18 cellular contexts compared by ENCODE assay signal in genomic region chr17:46171939-46172338, GRCh38. TPM values are rescaled to one million over a fixed set of nuclear protein-coding genes. Genes with fewer than 3 reads are reported as not detected.
DNase-seq lines count a peak whose midpoint lies in the region; ATAC-seq, FAIRE-seq and TF ChIP-seq lines count a peak whose summit lies in the region.
"Had no signal": no experiment of that assay in that cellular context is flagged by ENCODE, and none has a peak within 500 bp of the region (broad histone marks: within the 10 kb centered on the region; RNA-seq: fewer than 3 reads in every experiment).

No MANE protein-coding gene starts in this region.

- no peaks in the 10 kb centered on the region for H3K27me3 Mint-ChIP-seq in activated CD8-positive, alpha-beta T cell treated with anti-CD3 and anti-CD28 coated beads for 36 hours
- peaks cover 1% of the 10 kb centered on the region for H3K27me3 Mint-ChIP-seq in glutamatergic neuron (ENCODE audit: unreplicated experiment)
- H3K27me3 Mint-ChIP-seq: activated B cell treated with CpG ODN at 0.5 μM for 24 hours had no signal

- CTCF ChIA-PET in HepG2 (lab: Yijun Ruan, JAX; ENCODE audit: low intra/inter-chr PET ratio, low total read pairs): no interaction called here
- CTCF ChIA-PET in activated CD8-positive, alpha-beta T cell treated with anti-CD3 and anti-CD28 coated beads for 36 hours (lab: Charles Lee): interaction anchor here (0.9 to 3.5 kb wide), 6 partner anchors 9 to 115 kb away, joined by 3 to 14 read pairs (median 3); no protein-coding TSS in a partner anchor

- no peak overlapping the region for H3K4me2 ChIP-seq in HepG2 (ENCODE audit: low read depth, low read length)

- ATAC-seq in HepG2 (no peak), right lobe of liver (no peak), HG03159 (IDR thresholded peaks at IDR 0.05; ENCODE audit: unreplicated experiment) (no peak)
- peak; percentile 72 for ATAC-seq in activated CD8-positive, alpha-beta T cell treated with anti-CD3 and anti-CD28 coated beads for 36 hours
- peak; percentile 66 for ATAC-seq in stimulated activated effector memory CD8-positive, alpha-beta T cell treated with anti-CD3 and anti-CD28 coated beads, Interleukin-12 subunit alpha, Interleukin-12 subunit beta, amount 100 ng/mL, for 72 hours

- H2AFZ ChIP-seq in HepG2 (ENCODE audit: low read length): no peak overlapping the region

- peaks cover 46% of the 10 kb centered on the region for H3K36me3 Mint-ChIP-seq in activated CD8-positive, alpha-beta T cell treated with anti-CD3 and anti-CD28 coated beads for 36 hours (ENCODE audit: low read depth)
- H3K36me3 Mint-ChIP-seq in glutamatergic neuron (ENCODE audit: unreplicated experiment): no peaks in the 10 kb centered on the region
- H3K36me3 Mint-ChIP-seq in stimulated activated effector memory CD8-positive, alpha-beta T cell treated with anti-CD3 and anti-CD28 coated beads, Interleukin-12 subunit alpha, Interleukin-12 subunit beta, amount 100 ng/mL, for 72 hours: peaks cover 71% of the 10 kb centered on the region

- intact Hi-C loops in HepG2 (cut with micrococcal nuclease; ENCODE audit: unreplicated experiment) (no loop called here), right lobe of liver (cut with DNase I) (no loop called here)
- intact Hi-C loops in activated CD8-positive, alpha-beta T cell treated with anti-CD3 and anti-CD28 coated beads for 36 hours (cut with micrococcal nuclease): no loop called here

- no peak for TF ChIP-seq EP300 in HepG2 (IDR thresholded peaks at IDR 0.05; ENCODE audit: low read depth in 2 of 2, low read length in 2 of 2)
- no peak for TF ChIP-seq EP300 in HepG2 (CRISPR knock-in tag; IDR thresholded peaks at IDR 0.05; ENCODE audit: borderline replicate concordance)

- no peak overlapping the region for H3K9ac ChIP-seq in HepG2 (ENCODE audit: insufficient read depth, low read depth, low read length)

- peaks cover 99% of the 10 kb centered on the region for H3K79me2 ChIP-seq in HepG2 (ENCODE audit: insufficient read depth, low read length)

- WGBS in HepG2 (ENCODE audit: low lambda C conversion rate): 98% methylated on average over 14 of the region's 14 CpGs
- 97% methylated on average over 12 of the region's 14 CpGs for WGBS in right lobe of liver (ENCODE audit: insufficient coverage, low coverage, low lambda C conversion rate, missing lambda C conversion rate)

- BruUV-seq in HepG2 (replicated peaks; lab: Mats Ljungman, UMichigan): no TSS peak

- TF ChIP-seq POLR2A in HepG2 (IDR thresholded peaks at IDR 0.05; ENCODE audit: insufficient read depth in 1 of 2, low read depth in 2 of 2, low read length in 2 of 2) (no peak), right lobe of liver (IDR thresholded peaks at IDR 0.05) (no peak), GM12891 (IDR thresholded peaks at IDR 0.05; ENCODE audit: low read depth, low read length) (no peak)

- H4K20me1 ChIP-seq in HepG2 (ENCODE audit: insufficient read depth, low read length): peaks cover 87% of the 10 kb centered on the region

- FAIRE-seq in HepG2 (lab: Jason Lieb, UNC): no peak
- no peak for FAIRE-seq in GM12891 (lab: Jason Lieb, UNC)
- FAIRE-seq: GM12878 had no signal

- no peak for DNase-seq in HepG2 (ENCODE audit: low spot score)
- no peak for DNase-seq in right lobe of liver
- no peak for DNase-seq in activated CD8-positive, alpha-beta T cell treated with anti-CD3 and anti-CD28 coated beads for 36 hours
- no peak for DNase-seq in glutamatergic neuron
- no peak for DNase-seq in stimulated activated effector memory CD8-positive, alpha-beta T cell treated with anti-CD3 and anti-CD28 coated beads, Interleukin-12 subunit alpha, Interleukin-12 subunit beta, amount 100 ng/mL, for 72 hours (ENCODE audit: low spot score in 2 of 2)
- DNase-seq in GF-D8 (lab: John Stamatoyannopoulos, UW): no peak
- DNase-seq in GM12891 (ENCODE audit: insufficient read length, low spot score): no peak
- DNase-seq: activated B cell treated with CpG ODN at 0.5 μM for 24 hours, amniotic stem cell, caudate nucleus, KG1, NCI-H1048, NCI-H2029 treated with DMSO at 0.1 percent for 48 hours, NCI-H446 treated with DMSO at 0.1 percent for 48 hours had no signal

- POLR2A ChIA-PET in HepG2 (lab: Yijun Ruan, JAX): no interaction called here
- POLR2A ChIA-PET in activated CD8-positive, alpha-beta T cell treated with anti-CD3 and anti-CD28 coated beads for 36 hours (lab: Charles Lee): interaction anchor here (0.6 to 1.9 kb wide), 3 partner anchors 9 to 17 kb away, joined by 3 to 5 read pairs (median 4); no protein-coding TSS in a partner anchor

- TF ChIP-seq RAD21 in HepG2 (CRISPR knock-in tag; IDR thresholded peaks at IDR 0.05): no peak

- H3K27me3 ChIP-seq in HepG2 (ENCODE audit: control insufficient read depth in 1 of 2, insufficient read depth in 2 of 2, low read length in 2 of 2) (no peaks in the 10 kb centered on the region), right lobe of liver (no peaks in the 10 kb centered on the region)

- TF ChIP-seq CTCF in HepG2 (CRISPR knock-in tag; IDR thresholded peaks at IDR 0.05) (no peak), right lobe of liver (IDR thresholded peaks at IDR 0.05) (no peak), glutamatergic neuron (IDR thresholded peaks at IDR 0.05; ENCODE audit: partially characterized antibody, unreplicated experiment) (no peak)
- TF ChIP-seq CTCF in activated CD8-positive, alpha-beta T cell treated with anti-CD3 and anti-CD28 coated beads for 36 hours (IDR thresholded peaks at IDR 0.05): no peak

- H3K9me3 ChIP-seq in HepG2 (ENCODE audit: low read length) (no peaks in the 10 kb centered on the region), right lobe of liver (no peaks in the 10 kb centered on the region)
- H3K9me3 ChIP-seq: thoracic aorta had no signal

- in situ Hi-C loops in HepG2 (cut with HindIII; ENCODE audit: extremely low pct_ligation_motif_present, low pct_unique_long_range_greater_than_20kb): no loop called here

- H3K4me3 ChIP-seq in HepG2 (replicated peaks in 1 of 3; ENCODE audit: insufficient read depth in 1 of 3, low read depth in 2 of 3, low read length in 3 of 3) (no peak overlapping the region), right lobe of liver (no peak overlapping the region)
- H3K4me3 ChIP-seq: GM12878, thoracic aorta had no signal

- peak overlapping the region; percentile 15 for H3K4me3 Mint-ChIP-seq in activated CD8-positive, alpha-beta T cell treated with anti-CD3 and anti-CD28 coated beads for 36 hours
- H3K4me3 Mint-ChIP-seq in glutamatergic neuron (ENCODE audit: unreplicated experiment): peak overlapping the region; percentile 12
- peak overlapping the region; percentile 47 for H3K4me3 Mint-ChIP-seq in stimulated activated effector memory CD8-positive, alpha-beta T cell treated with anti-CD3 and anti-CD28 coated beads, Interleukin-12 subunit alpha, Interleukin-12 subunit beta, amount 100 ng/mL, for 72 hours
- H3K4me3 Mint-ChIP-seq: activated B cell treated with CpG ODN at 0.5 μM for 24 hours, nephron had no signal

- H3K27ac ChIP-seq in HepG2 (ENCODE audit: extremely low read length, insufficient read depth, low read length): no peak overlapping the region
- H3K27ac ChIP-seq in right lobe of liver: no peak overlapping the region
- H3K27ac ChIP-seq: thoracic aorta had no signal

- H3K4me1 Mint-ChIP-seq in activated CD8-positive, alpha-beta T cell treated with anti-CD3 and anti-CD28 coated beads for 36 hours (ENCODE audit: low read depth): peaks cover 88% of the 10 kb centered on the region
- peaks cover 22% of the 10 kb centered on the region for H3K4me1 Mint-ChIP-seq in glutamatergic neuron (ENCODE audit: low read depth, unreplicated experiment)
- H3K4me1 Mint-ChIP-seq in stimulated activated effector memory CD8-positive, alpha-beta T cell treated with anti-CD3 and anti-CD28 coated beads, Interleukin-12 subunit alpha, Interleukin-12 subunit beta, amount 100 ng/mL, for 72 hours: peaks cover 71% of the 10 kb centered on the region

- peak overlapping the region; percentile 80 for H3K27ac Mint-ChIP-seq in activated CD8-positive, alpha-beta T cell treated with anti-CD3 and anti-CD28 coated beads for 36 hours
- H3K27ac Mint-ChIP-seq in glutamatergic neuron (ENCODE audit: unreplicated experiment): no peak overlapping the region
- H3K27ac Mint-ChIP-seq in stimulated activated effector memory CD8-positive, alpha-beta T cell treated with anti-CD3 and anti-CD28 coated beads, Interleukin-12 subunit alpha, Interleukin-12 subunit beta, amount 100 ng/mL, for 72 hours: peak overlapping the region; percentile 9

- peaks cover 66% of the 10 kb centered on the region for H3K4me1 ChIP-seq in HepG2 (ENCODE audit: insufficient read depth, low read length)
- H3K4me1 ChIP-seq in right lobe of liver: peaks cover 0 to 45% (median 0%) of the 10 kb centered on the region in 4 donors

- peaks cover 17 to 30% of the 10 kb centered on the region in 2 experiments for H3K36me3 ChIP-seq in HepG2 (replicated peaks in 1 of 2; ENCODE audit: control insufficient read depth in 1 of 2, insufficient read depth in 2 of 2, low read length in 2 of 2)
- H3K36me3 ChIP-seq in right lobe of liver: peaks cover 0 to 24% (median 8%) of the 10 kb centered on the region in 4 donors

- no peaks in the 10 kb centered on the region for H3K9me3 Mint-ChIP-seq in activated CD8-positive, alpha-beta T cell treated with anti-CD3 and anti-CD28 coated beads for 36 hours
- H3K9me3 Mint-ChIP-seq in glutamatergic neuron (ENCODE audit: unreplicated experiment): peaks cover 1% of the 10 kb centered on the region
- no peaks in the 10 kb centered on the region for H3K9me3 Mint-ChIP-seq in stimulated activated effector memory CD8-positive, alpha-beta T cell treated with anti-CD3 and anti-CD28 coated beads, Interleukin-12 subunit alpha, Interleukin-12 subunit beta, amount 100 ng/mL, for 72 hours
- H3K9me3 Mint-ChIP-seq: activated B cell treated with CpG ODN at 0.5 μM for 24 hours, nephron had no signal

RNA-seq across cellular contexts. Expression of gene KANSL1, which starts 21.3 kb away (rescaled TPM):
- 59.6 and 60.9 TPM in 2 replicates for total RNA-seq in HepG2 (2016; rRNA removed; fragmentation: Illumina TruSeq; extraction: Trizol)
- 223 and 253 TPM in 2 replicates for total RNA-seq in HepG2 (2016; cell fraction: cytosol; rRNA removed; fragmentation: Illumina TruSeq; extraction: Trizol; ENCODE audit: low read depth)
- 54.9 and 58.3 TPM in 2 replicates for total RNA-seq in HepG2 (2016; cell fraction: insoluble cytoplasmic fraction; rRNA removed; fragmentation: Illumina TruSeq; extraction: Trizol)
- total RNA-seq in HepG2 (2016; cell fraction: membrane; rRNA removed; fragmentation: Illumina TruSeq; extraction: Trizol): 138 and 153 TPM in 2 replicates
- 130 and 145 TPM in 2 replicates for total RNA-seq in HepG2 (2016; cell fraction: nucleus; rRNA removed; fragmentation: Illumina TruSeq; extraction: Trizol)
- polyA plus RNA-seq in HepG2 (2011; rRNA removed): 22.8 and 24.0 TPM in 2 replicates
- 11.2 and 14.3 TPM in 2 replicates for polyA plus RNA-seq in HepG2 (2011; cell fraction: cytosol; rRNA removed)
- polyA plus RNA-seq in HepG2 (2011; cell fraction: nucleus; rRNA removed): 69.1 and 88.4 TPM in 2 replicates
- 23.5 and 23.7 TPM in 2 replicates for polyA plus RNA-seq in HepG2 (2012)
- 2.0 and 2.7 TPM in 2 replicates for polyA plus RNA-seq in HepG2 (2016; cell fraction: cytosol; fragmentation: Illumina TruSeq; extraction: Trizol; ENCODE audit: low read depth)
- polyA plus RNA-seq in HepG2 (2016; cell fraction: insoluble cytoplasmic fraction; fragmentation: Illumina TruSeq; extraction: Trizol; ENCODE audit: low read depth): 21.5 and 27.8 TPM in 2 replicates
- polyA plus RNA-seq in HepG2 (2016; cell fraction: membrane; fragmentation: Illumina TruSeq; extraction: Trizol; ENCODE audit: low read depth): 5.6 and 6.8 TPM in 2 replicates
- 94.8 and 102 TPM in 2 replicates for polyA plus RNA-seq in HepG2 (2016; cell fraction: nucleus; fragmentation: Illumina TruSeq; extraction: Trizol; ENCODE audit: insufficient read depth, low read depth)
- polyA minus RNA-seq in HepG2 (2011; rRNA and poly(A)+ RNA removed; ENCODE audit: low replicate concordance): 94.4 and 97.7 TPM in 2 replicates
- polyA minus RNA-seq in HepG2 (2011; cell fraction: cytosol; rRNA and poly(A)+ RNA removed): 61.5 and 62.2 TPM in 2 replicates
- polyA minus RNA-seq in HepG2 (2011; cell fraction: nucleus; rRNA and poly(A)+ RNA removed): 272 and 315 TPM in 2 replicates
- 10 to 100 TPM; 23.1 to 29.5 (median 25.9) TPM for total RNA-seq in right lobe of liver
- 10 to 100 TPM; 54.4 to 55.3 TPM for total RNA-seq in activated CD8-positive, alpha-beta T cell treated with anti-CD3 and anti-CD28 coated beads for 36 hours
- total RNA-seq in glutamatergic neuron (ENCODE audit: unreplicated experiment): 191 TPM
- 16.8 TPM for polyA plus RNA-seq in GM12891 (2012; ENCODE audit: low read depth, missing spikeins)

Comparison
In these comparisons a context has a peak if more than half of its experiments do, and no peak if none do; other contexts are left out.
1. ATAC-seq: peak in activated CD8-positive, alpha-beta T cell treated with anti-CD3 and anti-CD28 coated beads for 36 hours (single experiment) and stimulated activated effector memory CD8-positive, alpha-beta T cell treated with anti-CD3 and anti-CD28 coated beads, Interleukin-12 subunit alpha, Interleukin-12 subunit beta, amount 100 ng/mL, for 72 hours (single experiment); none in HepG2 (single experiment), right lobe of liver (0 of 4) and HG03159 (single experiment).
2. Peak in every context shown above with its lines, with median percentiles within 50 percentile points of each other: H3K4me3 Mint-ChIP-seq.